14 cellular contexts compared by ENCODE assay signal in genomic region chr4:149280886-149281285, GRCh38.
A peak's percentile ranks its signal among the peaks of the same experiment; 100 is the strongest.
DNase-seq lines count a peak whose midpoint lies in the region; TF ChIP-seq lines count a peak whose summit lies in the region.
"Had no signal": no experiment of that assay in that cellular context is flagged by ENCODE, and none has a peak within 500 bp of the region (broad histone marks: within the 10 kb centered on the region; RNA-seq: fewer than 3 reads in every experiment).

No MANE protein-coding gene starts in this region.

- H3K36me3 ChIP-seq in spleen, result no peaks in the 10 kb centered on the region

- no peaks in the 10 kb centered on the region for H3K9me3 Mint-ChIP-seq in glutamatergic neuron (ENCODE audit: unreplicated experiment)
- H3K9me3 Mint-ChIP-seq: CD4-positive, alpha-beta T cell; GM23338 had no signal

- TF ChIP-seq CTCF in astrocyte of the spinal cord (IDR thresholded peaks at IDR 0.05; ENCODE audit: low read depth, low read length), result no peak
- no peak for TF ChIP-seq CTCF in fibroblast of mammary gland (conservative IDR thresholded peaks at IDR 0.05; ENCODE audit: control insufficient read depth, insufficient read depth, low read depth, low read length)
- no peak for TF ChIP-seq CTCF in spleen (IDR thresholded peaks at IDR 0.05 in 8 of 11, conservative IDR thresholded peaks at IDR 0.05 in 3 of 11)
- no peak for TF ChIP-seq CTCF in glutamatergic neuron (IDR thresholded peaks at IDR 0.05; ENCODE audit: partially characterized antibody, unreplicated experiment)

- no peak overlapping the region for H3K4me3 Mint-ChIP-seq in glutamatergic neuron (ENCODE audit: unreplicated experiment)
- H3K4me3 Mint-ChIP-seq: B cell; CD4-positive, alpha-beta T cell; GM23338 had no signal

- in situ Hi-C loops in astrocyte of the spinal cord (cut with HindIII; ENCODE audit: low sequenced_read_pairs), result no loop called here

- no peak overlapping the region for H3K27ac ChIP-seq in spleen

- no peaks in the 10 kb centered on the region for H3K27me3 ChIP-seq in spleen (replicated peaks in 1 of 7)

- DNase-seq in GM04503 (ENCODE audit: low read depth) (peak; percentile 12), astrocyte of the spinal cord (ENCODE audit: low read depth, low spot score) (peak; percentile 15), fibroblast of mammary gland (ENCODE audit: low read depth) (peak; percentile 21), spleen (no peak), erythroblast (lab: John Stamatoyannopoulos, UW) (no peak), glutamatergic neuron (no peak), NCI-H2196 (lab: John Stamatoyannopoulos, UW; ENCODE audit: unreplicated experiment) (no peak)
- DNase-seq: C1 segment of cervical spinal cord; Calu3; CD4-positive, alpha-beta T cell; DMS 273 treated with DMSO at 0.1 percent for 48 hours; H7 had no signal

- H3K4me1 ChIP-seq in spleen, result no peaks in the 10 kb centered on the region

- no peaks in the 10 kb centered on the region for H3K27me3 Mint-ChIP-seq in glutamatergic neuron (ENCODE audit: unreplicated experiment)
- H3K27me3 Mint-ChIP-seq: B cell; CD4-positive, alpha-beta T cell had no signal

- intact Hi-C loops in spleen (cut with DNase I; ENCODE audit: low total_unique reads), result no loop called here

- WGBS in spleen, 5 donors, result 60 to 75% (median 64%) methylated on average over 4 of the region's 4 CpGs

- peaks cover 0 to 1% (median 0%) of the 10 kb centered on the region in 8 donors for H3K9me3 ChIP-seq in spleen

- TF ChIP-seq POLR2A in spleen (IDR thresholded peaks at IDR 0.05) (no peak), erythroblast (IDR thresholded peaks at IDR 0.05; ENCODE audit: low read length) (no peak)

- H3K27ac Mint-ChIP-seq in glutamatergic neuron (ENCODE audit: unreplicated experiment), result no peak overlapping the region
- H3K27ac Mint-ChIP-seq: B cell; CD4-positive, alpha-beta T cell; GM23338 had no signal

- no peaks in the 10 kb centered on the region for H3K36me3 Mint-ChIP-seq in glutamatergic neuron (ENCODE audit: unreplicated experiment)

- H3K4me1 Mint-ChIP-seq in glutamatergic neuron (ENCODE audit: low read depth, unreplicated experiment), result peaks cover 13% of the 10 kb centered on the region
- H3K4me1 Mint-ChIP-seq: B cell, GM23338 had no signal

- H3K4me3 ChIP-seq in astrocyte of the spinal cord (ENCODE audit: low read depth, low read length), result no peak overlapping the region
- no peak overlapping the region for H3K4me3 ChIP-seq in fibroblast of mammary gland (ENCODE audit: control insufficient read depth, low read depth, low read length)
- H3K4me3 ChIP-seq in spleen, result no peak overlapping the region
- H3K4me3 ChIP-seq: GM23338 had no signal

Comparison
In these comparisons a context has a peak if more than half of its experiments do, and no peak if none do; other contexts are left out.
1. DNase-seq: peak in GM04503 (single experiment), astrocyte of the spinal cord (single experiment) and fibroblast of mammary gland (single experiment); none in spleen (single experiment), erythroblast (0 of 2), glutamatergic neuron (single experiment) and NCI-H2196 (single experiment).